In genomic region chr11:20488352-20488751, GRCh38 we compare ENCODE assay signal across 20 cellular contexts.
DNase-seq lines count a peak whose midpoint lies in the region; ATAC-seq, FAIRE-seq and TF ChIP-seq lines count a peak whose summit lies in the region.
"Had no signal": no experiment of that assay in that cellular context is flagged by ENCODE, and none has a peak within 500 bp of the region (broad histone marks: within the 10 kb centered on the region; RNA-seq: fewer than 3 reads in every experiment).

No MANE protein-coding gene starts in this region.

- FAIRE-seq in HTR-8/SVneo (lab: Jason Lieb, UNC), result peak; percentile 9
- FAIRE-seq: endometrium had no signal

- no peak overlapping the region for H3K27ac ChIP-seq in smooth muscle cell (ENCODE audit: low read depth)
- H3K27ac ChIP-seq: KMS-11, SK-N-MC, vagina had no signal

- H4K20me1 ChIP-seq in smooth muscle cell (ENCODE audit: low read depth), result no peaks in the 10 kb centered on the region

- no peaks in the 10 kb centered on the region for H3K27me3 ChIP-seq in HAP-1 (ENCODE audit: low read depth)
- H3K27me3 ChIP-seq in smooth muscle cell (ENCODE audit: low read depth), result no peaks in the 10 kb centered on the region
- H3K27me3 ChIP-seq: vagina had no signal

- ATAC-seq in HG02642 (IDR thresholded peaks at IDR 0.05; ENCODE audit: poor library complexity, unreplicated experiment), result no peak
- ATAC-seq: stimulated activated naive CD8-positive, alpha-beta T cell treated with anti-CD3 and anti-CD28 coated beads, Interleukin-15, Interleukin-2, amounts not matched to agents 100 U/mL and 50 U/mL, for 24 hours had no signal

- no peak overlapping the region for H2AFZ ChIP-seq in smooth muscle cell (ENCODE audit: low read depth)

- TF ChIP-seq CTCF in smooth muscle cell (IDR thresholded peaks at IDR 0.05; ENCODE audit: borderline replicate concordance, insufficient read depth, poor library complexity, severe bottlenecking), result no peak

- peaks cover 3% of the 10 kb centered on the region; the same call in 1 of the 2 replicates for H3K36me3 ChIP-seq in HAP-1 (replicated peaks)
- no peaks in the 10 kb centered on the region for H3K36me3 ChIP-seq in smooth muscle cell (ENCODE audit: low read depth)
- H3K36me3 ChIP-seq: vagina had no signal

- H3K9me3 ChIP-seq in HAP-1 (no peaks in the 10 kb centered on the region), smooth muscle cell (replicated peaks; ENCODE audit: low read depth) (no peaks in the 10 kb centered on the region)
- H3K9me3 ChIP-seq: vagina had no signal

- no peak overlapping the region for H3K9ac ChIP-seq in smooth muscle cell (ENCODE audit: low read depth)
- H3K9ac ChIP-seq: KMS-11 had no signal

- H3K4me3 ChIP-seq in HAP-1 (no peak overlapping the region), smooth muscle cell (no peak overlapping the region)
- H3K4me3 ChIP-seq: SK-N-MC, vagina had no signal

- in situ Hi-C loops in HAP-1 (cut with MboI; ENCODE audit: low sequenced_read_pairs), result no loop called here

- H3F3A ChIP-seq in smooth muscle cell (ENCODE audit: low read depth), result no peaks in the 10 kb centered on the region

- no peak for DNase-seq in HTR-8/SVneo (ENCODE audit: insufficient read length, low spot score)
- peak; percentile 92 for DNase-seq in NCI-H2029 treated with DMSO at 0.1 percent for 48 hours (lab: John Stamatoyannopoulos, UW)
- DNase-seq in NCI-H774 (lab: John Stamatoyannopoulos, UW), result peak; percentile 69
- peak; percentile 21 for DNase-seq in kidney glomerular epithelial cell (lab: John Stamatoyannopoulos, UW)
- no peak for DNase-seq in HAP-1 (ENCODE audit: low spot score in 2 of 2)
- DNase-seq in smooth muscle cell (lab: John Stamatoyannopoulos, UW; ENCODE audit: unreplicated experiment), result no peak
- DNase-seq: activated B cell treated with CpG ODN at 0.5 μM for 24 hours; activated naive CD4-positive, alpha-beta T cell treated with anti-CD3 and anti-CD28 coated beads, Interleukin-2, amount 10 ng/mL, durations not matched to agents 7 days and 5 days; C1 segment of cervical spinal cord; central memory CD4-positive, alpha-beta T cell; foreskin melanocyte; GF-D8; GOT3; immature natural killer cell; stimulated activated naive CD8-positive, alpha-beta T cell treated with anti-CD3 and anti-CD28 coated beads, Interleukin-15, Interleukin-2, amounts not matched to agents 100 U/mL and 50 U/mL, for 24 hours had no signal

- H3K4me2 ChIP-seq in smooth muscle cell, result no peak overlapping the region
- H3K4me2 ChIP-seq: KMS-11 had no signal

- 97% methylated on average over 1 of the region's 1 CpG for WGBS in smooth muscle cell (ENCODE audit: low lambda C conversion rate)

- no peaks in the 10 kb centered on the region for H3K79me2 ChIP-seq in smooth muscle cell (ENCODE audit: low read depth)

- H3K4me1 ChIP-seq in HAP-1, result peaks cover 7% of the 10 kb centered on the region; the same call in 1 of the 2 replicates
- no peaks in the 10 kb centered on the region for H3K4me1 ChIP-seq in smooth muscle cell (ENCODE audit: low read depth)
- H3K4me1 ChIP-seq: vagina had no signal

Comparison
In these comparisons a context has a peak if more than half of its experiments do, and no peak if none do; other contexts are left out.
1. DNase-seq: peak in NCI-H2029 treated with DMSO at 0.1 percent for 48 hours (single experiment), NCI-H774 (single experiment) and kidney glomerular epithelial cell (single experiment); none in HTR-8/SVneo (single experiment), HAP-1 (0 of 2) and smooth muscle cell (single experiment).